Comparison of ENCODE assay signal across 36 cellular contexts in the genomic region with DNA sequence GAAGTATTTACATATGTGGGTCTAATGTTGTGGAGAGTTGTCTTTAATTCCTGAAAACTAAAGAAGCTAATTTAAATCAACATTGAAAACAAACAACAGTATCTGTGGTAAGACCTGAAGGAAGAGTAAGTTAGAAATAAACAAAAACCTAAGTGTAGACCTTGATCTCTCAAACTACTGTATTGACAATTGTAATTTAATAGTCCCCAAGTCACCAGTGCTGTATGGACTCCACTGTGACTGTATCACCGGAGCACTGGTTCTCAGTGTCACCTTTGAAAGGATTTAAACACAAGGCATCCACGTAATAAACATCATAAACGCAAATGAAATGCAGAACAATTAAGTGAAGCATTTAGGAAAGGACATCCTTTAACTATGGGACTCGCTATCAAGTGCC.
"Had no signal": no experiment of that assay in that cellular context is flagged by ENCODE, and none has a peak within 500 bp of the region (broad histone marks: within the 10 kb centered on the region; RNA-seq: fewer than 3 reads in every experiment).

No MANE protein-coding gene starts in this region.

- H3K27me3 Mint-ChIP-seq: activated CD4-positive, alpha-beta T cell treated with anti-CD3 and anti-CD28 coated beads, Interleukin-2, amount 10 ng/mL, durations not matched to agents 24 days and 14 days; activated CD8-positive, alpha-beta T cell treated with anti-CD3 and anti-CD28 coated beads for 36 hours; activated naive CD4-positive, alpha-beta T cell treated with anti-CD3 and anti-CD28 coated beads, Interleukin-2, amount 50 U/mL, for 24 hours; activated naive CD8-positive, alpha-beta T cell treated with anti-CD3 and anti-CD28 coated beads, Interleukin-2, amount 10 ng/mL, durations not matched to agents 7 days and 5 days; activated T-helper 17 cell treated with anti-CD3 and anti-CD28 coated beads, Interleukin-2, amount 50 U/mL, for 72 hours had no signal

- H3K27ac Mint-ChIP-seq: activated CD4-positive, alpha-beta T cell treated with anti-CD3 and anti-CD28 coated beads, Interleukin-2, amount 10 ng/mL, durations not matched to agents 24 days and 14 days; activated CD8-positive, alpha-beta T cell treated with anti-CD3 and anti-CD28 coated beads for 36 hours; activated naive CD4-positive, alpha-beta T cell treated with anti-CD3 and anti-CD28 coated beads, Interleukin-2, amount 50 U/mL, for 24 hours; activated naive CD8-positive, alpha-beta T cell treated with anti-CD3 and anti-CD28 coated beads, Interleukin-2, amount 10 ng/mL, durations not matched to agents 7 days and 5 days; activated T-cell treated with anti-CD3 and anti-CD28 coated beads, Interleukin-2, amount 50 U/mL, for 72 hours; activated T-helper 17 cell treated with anti-CD3 and anti-CD28 coated beads, Interleukin-2, amount 50 U/mL, for 72 hours; T-helper 1 cell treated with Interleukin-12 subunit alpha and Interleukin-12 subunit beta and Interleukin-4 antibody, amounts not matched to agents 30 μg/mL and 1 μg/mL, for 36 hours; T-helper 2 cell treated with Interferon-gamma antibody and Interleukin-4, amounts not matched to agents 5 μg/mL and 100 μg/mL, for 36 hours had no signal

- FAIRE-seq: TTC549 had no signal

- H3K9me3 Mint-ChIP-seq: activated CD4-positive, alpha-beta T cell treated with anti-CD3 and anti-CD28 coated beads, Interleukin-2, amount 10 ng/mL, durations not matched to agents 24 days and 14 days; activated CD8-positive, alpha-beta T cell treated with anti-CD3 and anti-CD28 coated beads for 36 hours; activated naive CD4-positive, alpha-beta T cell treated with anti-CD3 and anti-CD28 coated beads, Interleukin-2, amount 50 U/mL, for 24 hours; activated naive CD8-positive, alpha-beta T cell treated with anti-CD3 and anti-CD28 coated beads, Interleukin-2, amount 10 ng/mL, durations not matched to agents 7 days and 5 days; activated T-cell treated with anti-CD3 and anti-CD28 coated beads, Interleukin-2, amount 50 U/mL, for 72 hours; activated T-helper 17 cell treated with anti-CD3 and anti-CD28 coated beads, Interleukin-2, amount 50 U/mL, for 72 hours; T-helper 1 cell treated with Interleukin-12 subunit alpha and Interleukin-12 subunit beta and Interleukin-4 antibody, amounts not matched to agents 30 μg/mL and 1 μg/mL, for 36 hours; T-helper 2 cell treated with Interferon-gamma antibody and Interleukin-4, amounts not matched to agents 5 μg/mL and 100 μg/mL, for 36 hours had no signal

- DNase-seq: activated CD4-positive, alpha-beta T cell treated with anti-CD3 and anti-CD28 coated beads, Interleukin-2, amount 10 ng/mL, durations not matched to agents 24 days and 14 days; activated CD4-positive, alpha-beta T cell treated with anti-CD3 and anti-CD28 coated beads, Interleukin-2, amount 50 U/mL, for 4 hours; activated CD8-positive, alpha-beta T cell treated with anti-CD3 and anti-CD28 coated beads for 36 hours; activated gamma-delta T cell; activated naive CD4-positive, alpha-beta T cell treated with Interleukin-2 at 50 U/mL for 16 hours; activated naive CD8-positive, alpha-beta T cell treated with anti-CD3 and anti-CD28 coated beads, Interleukin-2, amount 10 ng/mL, durations not matched to agents 7 days and 5 days; activated T-cell treated with anti-CD3 and anti-CD28 coated beads, Interleukin-2, amount 50 U/mL, for 1 hour; activated T-cell treated with anti-CD3 and anti-CD28 coated beads, Interleukin-2, amount 50 U/mL, for 72 hours; amygdala; body of pancreas; caudate nucleus; MM.1S; NCI-H1092; NCI-H1436 treated with DMSO at 0.1 percent for 48 hours; NCI-H187; NCI-H2029 treated with DMSO at 0.1 percent for 48 hours; NCI-H2107; NCI-H2171; NCI-H510A; NCI-H526; NCI-H748 treated with DMSO at 0.1 percent for 48 hours; NK-92 treated with Interleukin-12 subunit alpha and Interleukin-12 subunit beta, amount 100 ng/mL, for 24 hours; PC-3; Peyer's patch; RPMI8226; SHP77 treated with DMSO at 0.1 percent for 48 hours; SK-N-SH had no signal

- H3K27ac ChIP-seq: ascending aorta, body of pancreas, breast epithelium, KMS-11, Peyer's patch, SJSA1 had no signal

- H3K4me3 Mint-ChIP-seq: activated CD4-positive, alpha-beta T cell treated with anti-CD3 and anti-CD28 coated beads, Interleukin-2, amount 10 ng/mL, durations not matched to agents 24 days and 14 days; activated CD8-positive, alpha-beta T cell treated with anti-CD3 and anti-CD28 coated beads for 36 hours; activated naive CD4-positive, alpha-beta T cell treated with anti-CD3 and anti-CD28 coated beads, Interleukin-2, amount 50 U/mL, for 24 hours; activated naive CD8-positive, alpha-beta T cell treated with anti-CD3 and anti-CD28 coated beads, Interleukin-2, amount 10 ng/mL, durations not matched to agents 7 days and 5 days; activated T-cell treated with anti-CD3 and anti-CD28 coated beads, Interleukin-2, amount 50 U/mL, for 72 hours; activated T-helper 17 cell treated with anti-CD3 and anti-CD28 coated beads, Interleukin-2, amount 50 U/mL, for 72 hours; T-helper 1 cell treated with Interleukin-12 subunit alpha and Interleukin-12 subunit beta and Interleukin-4 antibody, amounts not matched to agents 30 μg/mL and 1 μg/mL, for 36 hours; T-helper 2 cell treated with Interferon-gamma antibody and Interleukin-4, amounts not matched to agents 5 μg/mL and 100 μg/mL, for 36 hours had no signal

- H3K4me3 ChIP-seq: ascending aorta, body of pancreas, breast epithelium, Peyer's patch, SJSA1 had no signal

- H3K4me1 Mint-ChIP-seq: activated CD4-positive, alpha-beta T cell treated with anti-CD3 and anti-CD28 coated beads, Interleukin-2, amount 10 ng/mL, durations not matched to agents 24 days and 14 days; activated naive CD4-positive, alpha-beta T cell treated with anti-CD3 and anti-CD28 coated beads, Interleukin-2, amount 50 U/mL, for 24 hours; activated naive CD8-positive, alpha-beta T cell treated with anti-CD3 and anti-CD28 coated beads, Interleukin-2, amount 10 ng/mL, durations not matched to agents 7 days and 5 days; activated T-helper 17 cell treated with anti-CD3 and anti-CD28 coated beads, Interleukin-2, amount 50 U/mL, for 72 hours had no signal

- H3K4me1 ChIP-seq: ascending aorta, body of pancreas, breast epithelium, Peyer's patch, SJSA1 had no signal

- H3K9me3 ChIP-seq: ascending aorta, body of pancreas, breast epithelium, Peyer's patch, SJSA1, SK-N-SH had no signal

- H3K36me3 Mint-ChIP-seq: activated naive CD8-positive, alpha-beta T cell treated with anti-CD3 and anti-CD28 coated beads, Interleukin-2, amount 10 ng/mL, durations not matched to agents 7 days and 5 days had no signal

- H3K27me3 ChIP-seq: ascending aorta, body of pancreas, Peyer's patch, SJSA1 had no signal

- H3K9ac ChIP-seq: KMS-11, SK-N-SH had no signal

- ATAC-seq: activated CD8-positive, alpha-beta T cell treated with anti-CD3 and anti-CD28 coated beads for 36 hours; activated T-cell treated with anti-CD3 and anti-CD28 coated beads, Interleukin-2, amount 50 U/mL, for 72 hours; activated T-helper 17 cell treated with anti-CD3 and anti-CD28 coated beads, Interleukin-2, amount 50 U/mL, for 72 hours; body of pancreas; PC-3 had no signal

- H3K4me2 ChIP-seq: KMS-11, SK-N-SH had no signal
